23 cellular contexts compared by ENCODE assay signal in the genomic region with DNA sequence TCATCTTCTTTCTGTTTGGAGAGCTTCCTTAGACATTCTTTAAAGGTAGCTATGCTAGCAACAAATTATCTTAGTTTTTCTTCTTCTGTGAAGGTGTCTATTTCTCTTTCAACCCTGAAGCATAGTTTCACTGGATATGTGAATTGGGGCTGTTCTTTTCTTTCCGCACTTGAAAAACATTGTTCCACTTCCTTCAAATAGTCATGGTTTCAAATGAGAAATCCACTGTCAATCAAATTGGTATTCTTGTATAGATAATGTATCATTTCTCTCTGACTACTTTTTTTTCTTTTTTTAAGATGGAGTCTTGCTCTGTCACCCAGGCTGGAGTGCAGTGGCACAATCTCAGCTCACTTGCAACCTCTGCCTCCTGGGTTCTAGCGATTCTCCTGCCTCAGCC.
DNase-seq lines count a peak whose midpoint lies in the region; ATAC-seq, FAIRE-seq and TF ChIP-seq lines count a peak whose summit lies in the region.
"Had no signal": no experiment of that assay in that cellular context is flagged by ENCODE, and none has a peak within 500 bp of the region (broad histone marks: within the 10 kb centered on the region; RNA-seq: fewer than 3 reads in every experiment).

No MANE protein-coding gene starts in this region.

- CTCF ChIA-PET in HepG2 (lab: Yijun Ruan, JAX; ENCODE audit: low intra/inter-chr PET ratio, low total read pairs) (no interaction called here), WTC11 (lab: Charles Lee) (no interaction called here), K562 (lab: Yijun Ruan, JAX; ENCODE audit: low intra/inter-chr PET ratio) (no interaction called here)

- POLR2A ChIA-PET in HepG2 (lab: Yijun Ruan, JAX) (no interaction called here), WTC11 (lab: Charles Lee) (no interaction called here), K562 (lab: Yijun Ruan, JAX) (interaction anchor here (1.6 kb wide), 1 partner anchor 11 kb away, joined by 4 read pairs; no protein-coding TSS in a partner anchor)

- BruUV-seq in HepG2 (replicated peaks; lab: Mats Ljungman, UMichigan): no TSS peak
- no TSS peak for BruUV-seq in K562 (replicated peaks; lab: Mats Ljungman, UMichigan)

- no peak overlapping the region for H3K4me3 Mint-ChIP-seq in WTC11
- H3K4me3 Mint-ChIP-seq: B cell; CD4-positive, alpha-beta T cell; CD8-positive, alpha-beta T cell had no signal

- H3K36me3 ChIP-seq in HepG2 (replicated peaks in 1 of 2; ENCODE audit: control insufficient read depth in 1 of 2, insufficient read depth in 2 of 2, low read length in 2 of 2): no peaks in the 10 kb centered on the region
- H3K36me3 ChIP-seq in right lobe of liver: no peaks in the 10 kb centered on the region
- no peaks in the 10 kb centered on the region for H3K36me3 ChIP-seq in K562 (ENCODE audit: control insufficient read depth, insufficient read depth, low read length)
- no peaks in the 10 kb centered on the region for H3K36me3 ChIP-seq in right atrium auricular region
- H3K36me3 ChIP-seq: BLaER1 treated with 17β-estradiol and CSF1 and Interleukin-3, amounts not matched to agents 10 nM and 100 nM had no signal

- H3K9me3 ChIP-seq in HepG2 (ENCODE audit: low read length) (peaks cover 10% of the 10 kb centered on the region; the same call in 1 of the 2 replicates), right lobe of liver (no peaks in the 10 kb centered on the region), K562 (replicated peaks; ENCODE audit: control insufficient read depth, insufficient read depth, low read depth, low read length) (peaks cover 6% of the 10 kb centered on the region), right atrium auricular region (peaks cover 0 to 38% of the 10 kb centered on the region in 2 donors)

- no peak for DNase-seq in HepG2 (ENCODE audit: low spot score)
- no peak for DNase-seq in right lobe of liver
- DNase-seq in WTC11 (ENCODE audit: low spot score): no peak
- DNase-seq in K562 (ENCODE audit: extremely low read depth in 1 of 4, low spot score in 3 of 4): no peak
- DNase-seq in right atrium auricular region (ENCODE audit: low spot score): no peak
- DNase-seq: AML-193; Caco-2; Calu3; CD4-positive, alpha-beta T cell; CD8-positive, alpha-beta T cell; DMS79 treated with DMSO at 0.1 percent for 48 hours; GF-D8 had no signal

- H3K4me1 Mint-ChIP-seq in WTC11: no peaks in the 10 kb centered on the region
- H3K4me1 Mint-ChIP-seq: B cell had no signal

- H3K9ac ChIP-seq in HepG2 (ENCODE audit: insufficient read depth, low read depth, low read length): no peak overlapping the region
- H3K9ac ChIP-seq in K562 (ENCODE audit: insufficient read depth in 1 of 2, low read depth in 2 of 2, low read length in 2 of 2): no peak overlapping the region
- H3K9ac ChIP-seq: BLaER1 treated with 17β-estradiol and CSF1 and Interleukin-3, amounts not matched to agents 10 nM and 100 nM had no signal

- intact Hi-C loops in HepG2 (cut with micrococcal nuclease; ENCODE audit: unreplicated experiment): no loop called here
- intact Hi-C loops in right lobe of liver (cut with DNase I): no loop called here
- intact Hi-C loops in K562 (cut with micrococcal nuclease): no loop called here

- no peaks in the 10 kb centered on the region for H4K20me1 ChIP-seq in HepG2 (ENCODE audit: insufficient read depth, low read length)
- H4K20me1 ChIP-seq in K562 (replicated peaks; ENCODE audit: control insufficient read depth, insufficient read depth, low read length): no peaks in the 10 kb centered on the region
- H4K20me1 ChIP-seq: BLaER1 treated with 17β-estradiol and CSF1 and Interleukin-3, amounts not matched to agents 10 nM and 100 nM had no signal

- in situ Hi-C loops in HepG2 (cut with HindIII; ENCODE audit: extremely low pct_ligation_motif_present, low pct_unique_long_range_greater_than_20kb) (no loop called here), K562 (cut with MboI) (no loop called here)

- ATAC-seq in HepG2: no peak
- no peak for ATAC-seq in right lobe of liver
- no peak for ATAC-seq in WTC11
- ATAC-seq in K562: no peak
- no peak for ATAC-seq in GM18498 (IDR thresholded peaks at IDR 0.05; ENCODE audit: unreplicated experiment)
- ATAC-seq: A549; CD8-positive, alpha-beta T cell had no signal

- TF ChIP-seq RAD21 in HepG2 (CRISPR knock-in tag; IDR thresholded peaks at IDR 0.05): no peak
- no peak for TF ChIP-seq RAD21 in K562 (CRISPR knock-in tag; conservative IDR thresholded peaks at IDR 0.05 in 1 of 2, IDR thresholded peaks at IDR 0.05 in 1 of 2)

- no peak for TF ChIP-seq EP300 in HepG2 (IDR thresholded peaks at IDR 0.05; ENCODE audit: low read depth in 2 of 2, low read length in 2 of 2)
- TF ChIP-seq EP300 in HepG2 (CRISPR knock-in tag; IDR thresholded peaks at IDR 0.05; ENCODE audit: borderline replicate concordance): no peak
- no peak for TF ChIP-seq EP300 in K562 (IDR thresholded peaks at IDR 0.05; ENCODE audit: low read length)

- H3K9me3 Mint-ChIP-seq in WTC11: peaks cover 42% of the 10 kb centered on the region

- H3K27me3 ChIP-seq in HepG2 (ENCODE audit: control insufficient read depth in 1 of 2, insufficient read depth in 2 of 2, low read length in 2 of 2) (peaks cover 3 to 24% of the 10 kb centered on the region in 2 experiments; a peak in 4 of 5 replicates), right lobe of liver (no peaks in the 10 kb centered on the region), K562 (ENCODE audit: control insufficient read depth in 2 of 2, insufficient read depth in 2 of 2, low read length in 2 of 2) (no peaks in the 10 kb centered on the region), right atrium auricular region (no peaks in the 10 kb centered on the region)
- H3K27me3 ChIP-seq: BLaER1 treated with 17β-estradiol and CSF1 and Interleukin-3, amounts not matched to agents 10 nM and 100 nM had no signal

- H3K27ac ChIP-seq in HepG2 (ENCODE audit: extremely low read length, insufficient read depth, low read length): no peak overlapping the region
- no peak overlapping the region for H3K27ac ChIP-seq in right lobe of liver
- no peak overlapping the region for H3K27ac ChIP-seq in K562 (ENCODE audit: extremely low read depth, low read depth, low read length)
- no peak overlapping the region for H3K27ac ChIP-seq in right atrium auricular region
- H3K27ac ChIP-seq: 22Rv1; A549; BLaER1 treated with 17β-estradiol and CSF1 and Interleukin-3, amounts not matched to agents 10 nM and 100 nM; C4-2B had no signal

- no peak for TF ChIP-seq CTCF in HepG2 (CRISPR knock-in tag; IDR thresholded peaks at IDR 0.05)
- TF ChIP-seq CTCF in right lobe of liver (IDR thresholded peaks at IDR 0.05): no peak
- TF ChIP-seq CTCF in WTC11 (IDR thresholded peaks at IDR 0.05): no peak
- TF ChIP-seq CTCF in K562 (IDR thresholded peaks at IDR 0.05 in 2 of 3, conservative IDR thresholded peaks at IDR 0.05 in 1 of 3; ENCODE audit: insufficient read depth in 2 of 3, low read depth in 1 of 3, low read length in 3 of 3): no peak
- no peak for TF ChIP-seq CTCF in right atrium auricular region (IDR thresholded peaks at IDR 0.05)

- 76% methylated on average over 2 of the region's 2 CpGs for WGBS in HepG2 (ENCODE audit: low lambda C conversion rate)
- 93% methylated on average over 2 of the region's 2 CpGs for WGBS in right lobe of liver (ENCODE audit: insufficient coverage, low coverage, low lambda C conversion rate, missing lambda C conversion rate)
- WGBS in K562 (ENCODE audit: insufficient coverage, low coverage, missing lambda C conversion rate): 73% methylated on average over 2 of the region's 2 CpGs

- no peaks in the 10 kb centered on the region for H3K4me1 ChIP-seq in HepG2 (ENCODE audit: insufficient read depth, low read length)
- peaks cover 0 to 9% (median 0%) of the 10 kb centered on the region in 4 donors for H3K4me1 ChIP-seq in right lobe of liver
- H3K4me1 ChIP-seq in K562 (replicated peaks in 1 of 2; ENCODE audit: control insufficient read depth in 2 of 2, insufficient read depth in 2 of 2, low read length in 2 of 2): peaks cover 6 to 20% of the 10 kb centered on the region in 2 experiments; a peak in 4 of 5 replicates
- H3K4me1 ChIP-seq in right atrium auricular region: no peaks in the 10 kb centered on the region
- H3K4me1 ChIP-seq: A549, Caco-2 had no signal

- H2AFZ ChIP-seq in HepG2 (ENCODE audit: low read length): no peak overlapping the region
- H2AFZ ChIP-seq in K562 (ENCODE audit: low read depth, low read length): no peak overlapping the region

- H3K27ac Mint-ChIP-seq in WTC11: no peak overlapping the region
- H3K27ac Mint-ChIP-seq: B cell; CD4-positive, alpha-beta T cell; CD8-positive, alpha-beta T cell had no signal

- H3K4me2 ChIP-seq in HepG2 (ENCODE audit: low read depth, low read length) (no peak overlapping the region), K562 (ENCODE audit: insufficient read depth, low read length) (no peak overlapping the region)
- H3K4me2 ChIP-seq: A549; BLaER1 treated with 17β-estradiol and CSF1 and Interleukin-3, amounts not matched to agents 10 nM and 100 nM had no signal

- H3K9me1 ChIP-seq in K562 (ENCODE audit: control insufficient read depth, insufficient read depth, low read length): no peaks in the 10 kb centered on the region

- FAIRE-seq in HepG2 (lab: Jason Lieb, UNC) (no peak), K562 (lab: Jason Lieb, UNC) (no peak)
- FAIRE-seq: A549, D721Med, G401.6, GM12891, GM18507, GM19239 had no signal

- H3K79me2 ChIP-seq in HepG2 (ENCODE audit: insufficient read depth, low read length) (no peaks in the 10 kb centered on the region), K562 (ENCODE audit: control insufficient read depth, insufficient read depth, low read length) (no peaks in the 10 kb centered on the region)

- H3K36me3 Mint-ChIP-seq in WTC11: peaks cover 21% of the 10 kb centered on the region

- H3K27me3 Mint-ChIP-seq in WTC11 (ENCODE audit: low read depth): no peaks in the 10 kb centered on the region

- no peak for TF ChIP-seq POLR2A in HepG2 (IDR thresholded peaks at IDR 0.05; ENCODE audit: insufficient read depth in 1 of 2, low read depth in 2 of 2, low read length in 2 of 2)
- TF ChIP-seq POLR2A in right lobe of liver (IDR thresholded peaks at IDR 0.05): no peak
- no peak for TF ChIP-seq POLR2A in K562 (conservative IDR thresholded peaks at IDR 0.05)

- H3K4me3 ChIP-seq in HepG2 (replicated peaks in 1 of 3; ENCODE audit: insufficient read depth in 1 of 3, low read depth in 2 of 3, low read length in 3 of 3): no peak overlapping the region
- no peak overlapping the region for H3K4me3 ChIP-seq in right lobe of liver
- no peak overlapping the region for H3K4me3 ChIP-seq in K562
- H3K4me3 ChIP-seq in right atrium auricular region: no peak overlapping the region
- H3K4me3 ChIP-seq: A549; BLaER1 treated with 17β-estradiol and CSF1 and Interleukin-3, amounts not matched to agents 10 nM and 100 nM had no signal

TF ChIP-seq in HepG2, 621 proteins besides CTCF, POLR2A, EP300 and RAD21 (continues in another document):
- TF ChIP-seq ZNF317 (CRISPR knock-in tag; IDR thresholded peaks at IDR 0.05): peak; percentile 92
- TF ChIP-seq U2AF2 (IDR thresholded peaks at IDR 0.05; ENCODE audit: low read depth, low read length): no peak

Comparison
In these comparisons a context has a peak if more than half of its experiments do, and no peak if none do; other contexts are left out.
1. Of the 241 proteins assayed by ChIP-seq in both HepG2 and K562: peak only in HepG2: none; only in K562: CBX5, MEIS2 and TRIM24; in both: none; in neither: 238.